Comparison of ENCODE assay signal across 22 cellular contexts in the genomic region with DNA sequence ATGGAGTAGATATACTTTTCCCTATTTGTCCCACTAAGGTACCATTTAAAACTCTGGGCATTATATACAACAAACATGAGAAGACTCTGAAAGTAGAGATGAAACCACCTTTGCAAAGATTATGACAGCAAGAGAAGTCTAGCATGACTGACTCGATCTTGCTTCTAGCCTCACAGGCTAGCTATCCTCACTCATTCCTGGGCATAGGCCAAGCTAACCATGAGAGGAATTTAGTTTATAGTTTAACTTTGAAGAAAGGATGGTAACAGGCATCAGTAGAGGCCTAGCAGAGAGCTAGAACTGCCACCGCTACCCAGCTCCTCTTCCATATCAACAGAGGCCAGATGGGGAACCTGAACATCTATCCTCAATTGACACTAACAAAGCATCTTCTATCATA.
DNase-seq lines count a peak whose midpoint lies in the region; ATAC-seq and TF ChIP-seq lines count a peak whose summit lies in the region.
"Had no signal": no experiment of that assay in that cellular context is flagged by ENCODE, and none has a peak within 500 bp of the region (broad histone marks: within the 10 kb centered on the region; RNA-seq: fewer than 3 reads in every experiment).

No MANE protein-coding gene starts in this region.

- H3K4me3 ChIP-seq in GM23248 (no peak overlapping the region), aorta (ENCODE audit: low read length in 2 of 2) (no peak overlapping the region)
- H3K4me3 ChIP-seq: GM12878 had no signal

- no peak overlapping the region for H3K27ac ChIP-seq in GM23248
- no peak overlapping the region for H3K27ac ChIP-seq in aorta (ENCODE audit: low read depth in 1 of 2, low read length in 2 of 2)

- in situ Hi-C loops in GM23248 (cut with MboI) = no loop called here

- no peaks in the 10 kb centered on the region for H3K9me2 ChIP-seq in GM23248 (ENCODE audit: insufficient read depth)

- DNase-seq in GM23248 = peak; percentile 12
- no peak for DNase-seq in WTC11 (ENCODE audit: low spot score)
- DNase-seq in iris pigment epithelial cell (ENCODE audit: low read depth) = peak; percentile 48
- peak; percentile 73 for DNase-seq in renal cortical epithelial cell (ENCODE audit: low read depth)
- DNase-seq in NCI-H524 (lab: John Stamatoyannopoulos, UW) = no peak
- no peak for DNase-seq in aorta
- DNase-seq: AML-193; Calu3; CD4-positive, alpha-beta memory T cell; DMS79; Kasumi-1; NCI-H1105; NCI-H1694; NCI-H2227 treated with DMSO at 0.1 percent for 48 hours; NCI-H526 treated with DMSO at 0.1 percent for 48 hours; NK-92 treated with Interleukin-12 subunit alpha and Interleukin-12 subunit beta, amount 100 ng/mL, for 24 hours; OCI-M1; RPMI8226; SIG-M5 had no signal

- H3K4me2 ChIP-seq in GM23248 (ENCODE audit: unreplicated experiment) = no peak overlapping the region

- H2AFZ ChIP-seq in GM23248 = no peak overlapping the region

- WGBS in GM23248 (ENCODE audit: low coverage in 1 of 2, low lambda C conversion rate in 2 of 2, missing lambda C conversion rate in 2 of 2), 2 experiments = 96 to 98% methylated on average over 2 of the region's 2 CpGs
- WGBS in aorta, 2 donors = 59 to 65% methylated on average over 2 of the region's 2 CpGs

- no peak overlapping the region for H3K9ac ChIP-seq in GM23248

- H3K4me3 Mint-ChIP-seq in WTC11 = no peak overlapping the region
- H3K4me3 Mint-ChIP-seq: CD4-positive, alpha-beta memory T cell; IgD-negative memory B cell had no signal

- POLR2A ChIA-PET in WTC11 (lab: Charles Lee) = no interaction called here

- intact Hi-C loops in aorta (cut with DNase I) = no loop called here

- peaks cover 13% of the 10 kb centered on the region for H3K36me3 Mint-ChIP-seq in WTC11
- H3K36me3 Mint-ChIP-seq: IgD-negative memory B cell had no signal

- H3K27me3 ChIP-seq in GM23248 (replicated peaks; ENCODE audit: insufficient read depth) (no peaks in the 10 kb centered on the region), aorta (ENCODE audit: control insufficient read depth in 1 of 2, insufficient read depth in 2 of 2, low read length in 1 of 2) (no peaks in the 10 kb centered on the region)

- peaks cover 14% of the 10 kb centered on the region for H3K4me1 ChIP-seq in GM23248 (ENCODE audit: insufficient read depth)
- no peaks in the 10 kb centered on the region for H3K4me1 ChIP-seq in aorta (ENCODE audit: control insufficient read depth in 1 of 2, insufficient read depth in 2 of 2, low read length in 2 of 2)

- peaks cover 100% of the 10 kb centered on the region for H3K79me2 ChIP-seq in GM23248 (ENCODE audit: insufficient read depth)

- H3F3A ChIP-seq in GM23248 (ENCODE audit: insufficient read depth) = peaks cover 15% of the 10 kb centered on the region

- H3K27me3 Mint-ChIP-seq in WTC11 (ENCODE audit: low read depth) = no peaks in the 10 kb centered on the region

- H3K4me1 Mint-ChIP-seq in WTC11 = peaks cover 76% of the 10 kb centered on the region
- H3K4me1 Mint-ChIP-seq: CD4-positive, alpha-beta memory T cell had no signal

- no peak for TF ChIP-seq CTCF in WTC11 (IDR thresholded peaks at IDR 0.05)

- ATAC-seq in WTC11 (no peak), GM19397 (IDR thresholded peaks at IDR 0.05; ENCODE audit: unreplicated experiment) (no peak), aorta (ENCODE audit: low FRiP score) (no peak)

- H3K9me3 Mint-ChIP-seq in WTC11 = peaks cover 13% of the 10 kb centered on the region
- H3K9me3 Mint-ChIP-seq: CD4-positive, alpha-beta memory T cell had no signal

- no peaks in the 10 kb centered on the region for H3K36me3 ChIP-seq in GM23248 (ENCODE audit: low read depth)
- no peaks in the 10 kb centered on the region for H3K36me3 ChIP-seq in aorta (ENCODE audit: control insufficient read depth in 1 of 2, insufficient read depth in 2 of 2, low read length in 1 of 2)

- H4K20me1 ChIP-seq in GM23248 (ENCODE audit: insufficient read depth) = peaks cover 8% of the 10 kb centered on the region; the same call in 1 of the 2 replicates

- H3K9me3 ChIP-seq in GM23248 (ENCODE audit: low read depth) (no peaks in the 10 kb centered on the region), aorta (ENCODE audit: control insufficient read depth, low read length) (no peaks in the 10 kb centered on the region)

- peak overlapping the region; percentile 69 for H3K27ac Mint-ChIP-seq in WTC11
- H3K27ac Mint-ChIP-seq: CD4-positive, alpha-beta memory T cell; IgD-negative memory B cell had no signal

- CTCF ChIA-PET in WTC11 (lab: Charles Lee) = no interaction called here

TF ChIP-seq in WTC11, 78 proteins besides CTCF, POLR2A, EP300 and RAD21:
- TF ChIP-seq, protein P1, sequence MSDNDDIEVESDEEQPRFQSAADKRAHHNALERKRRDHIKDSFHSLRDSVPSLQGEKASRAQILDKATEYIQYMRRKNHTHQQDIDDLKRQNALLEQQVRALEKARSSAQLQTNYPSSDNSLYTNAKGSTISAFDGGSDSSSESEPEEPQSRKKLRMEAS (CRISPR knock-in tag; IDR thresholded peaks at IDR 0.05) = no peak
- no peak for TF ChIP-seq GABPB1 (CRISPR knock-in tag; IDR thresholded peaks at IDR 0.05)
- TF ChIP-seq ZNF396 (CRISPR knock-in tag; IDR thresholded peaks at IDR 0.05; ENCODE audit: borderline replicate concordance) = no peak
- TF ChIP-seq IRF2 (CRISPR knock-in tag; IDR thresholded peaks at IDR 0.05; ENCODE audit: borderline replicate concordance, low read depth) = no peak
- TF ChIP-seq SMAD3 (CRISPR knock-in tag; IDR thresholded peaks at IDR 0.05; ENCODE audit: borderline replicate concordance) = no peak
- no peak for TF ChIP-seq NR3C1 (CRISPR knock-in tag; conservative IDR thresholded peaks at IDR 0.05; ENCODE audit: low read depth)
- no peak for TF ChIP-seq E2F5 (CRISPR knock-in tag; IDR thresholded peaks at IDR 0.05)
- TF ChIP-seq JUN (CRISPR knock-in tag; IDR thresholded peaks at IDR 0.05) = no peak

Comparison
In these comparisons a context has a peak if more than half of its experiments do, and no peak if none do; other contexts are left out.
1. DNase-seq: peak in GM23248 (single experiment), iris pigment epithelial cell (single experiment) and renal cortical epithelial cell (single experiment); none in WTC11 (single experiment), NCI-H524 (0 of 2) and aorta (0 of 2).